13 cellular contexts compared by ENCODE assay signal in genomic region chr4:98399915-98400314, GRCh38.
A peak's percentile ranks its signal among the peaks of the same experiment; 100 is the strongest.
DNase-seq lines count a peak whose midpoint lies in the region; ATAC-seq, FAIRE-seq and TF ChIP-seq lines count a peak whose summit lies in the region.
"Had no signal": no experiment of that assay in that cellular context is flagged by ENCODE, and none has a peak within 500 bp of the region (broad histone marks: within the 10 kb centered on the region; RNA-seq: fewer than 3 reads in every experiment).

No MANE protein-coding gene starts in this region.

- H3K27ac Mint-ChIP-seq in activated naive CD8-positive, alpha-beta T cell treated with anti-CD3 and anti-CD28 coated beads, Interleukin-2, amount 50 U/mL, for 24 hours: no peak overlapping the region
- H3K27ac Mint-ChIP-seq in activated naive CD8-positive, alpha-beta T cell treated with anti-CD3 and anti-CD28 coated beads for 36 hours: no peak overlapping the region
- H3K27ac Mint-ChIP-seq in activated T-helper 17 cell treated with anti-CD3 and anti-CD28 coated beads, Interleukin-2, amount 50 U/mL, for 72 hours: no peak overlapping the region
- peak overlapping the region; percentile 67 for H3K27ac Mint-ChIP-seq in stimulated activated effector memory CD8-positive, alpha-beta T cell treated with anti-CD3 and anti-CD28 coated beads, Interleukin-12 subunit alpha, Interleukin-12 subunit beta, amount 100 ng/mL, for 72 hours
- H3K27ac Mint-ChIP-seq: HFFc6 had no signal

- DNase-seq in activated naive CD8-positive, alpha-beta T cell treated with anti-CD3 and anti-CD28 coated beads, Interleukin-2, amount 50 U/mL, for 24 hours: no peak
- DNase-seq in activated naive CD8-positive, alpha-beta T cell treated with anti-CD3 and anti-CD28 coated beads for 36 hours: no peak
- DNase-seq in epithelial cell of esophagus (ENCODE audit: low read depth) (peak; percentile 34), left lobe of liver (ENCODE audit: low spot score) (no peak), RCC 7860 (ENCODE audit: low spot score) (no peak)
- DNase-seq in stimulated activated effector memory CD8-positive, alpha-beta T cell treated with anti-CD3 and anti-CD28 coated beads, Interleukin-12 subunit alpha, Interleukin-12 subunit beta, amount 100 ng/mL, for 72 hours (ENCODE audit: low spot score in 2 of 2): no peak
- DNase-seq: Caco-2; CD8-positive, alpha-beta memory T cell; DMS53; HCEC 1CT; HFFc6 had no signal

- no peak overlapping the region for H3K4me3 ChIP-seq in epithelial cell of esophagus (ENCODE audit: low read length)
- H3K4me3 ChIP-seq: A549 had no signal

- peaks cover 13% of the 10 kb centered on the region for H3K36me3 Mint-ChIP-seq in activated naive CD8-positive, alpha-beta T cell treated with anti-CD3 and anti-CD28 coated beads, Interleukin-2, amount 50 U/mL, for 24 hours (ENCODE audit: low read depth)
- H3K36me3 Mint-ChIP-seq in activated naive CD8-positive, alpha-beta T cell treated with anti-CD3 and anti-CD28 coated beads for 36 hours: peaks cover 33% of the 10 kb centered on the region
- peaks cover 20% of the 10 kb centered on the region for H3K36me3 Mint-ChIP-seq in activated T-helper 17 cell treated with anti-CD3 and anti-CD28 coated beads, Interleukin-2, amount 50 U/mL, for 72 hours (ENCODE audit: low read depth)
- no peaks in the 10 kb centered on the region for H3K36me3 Mint-ChIP-seq in stimulated activated effector memory CD8-positive, alpha-beta T cell treated with anti-CD3 and anti-CD28 coated beads, Interleukin-12 subunit alpha, Interleukin-12 subunit beta, amount 100 ng/mL, for 72 hours

- FAIRE-seq in RCC 7860 (lab: Jason Lieb, UNC): no peak
- FAIRE-seq: A549 had no signal

- no peaks in the 10 kb centered on the region for H3K27me3 Mint-ChIP-seq in activated naive CD8-positive, alpha-beta T cell treated with anti-CD3 and anti-CD28 coated beads, Interleukin-2, amount 50 U/mL, for 24 hours
- no peaks in the 10 kb centered on the region for H3K27me3 Mint-ChIP-seq in activated naive CD8-positive, alpha-beta T cell treated with anti-CD3 and anti-CD28 coated beads for 36 hours
- no peaks in the 10 kb centered on the region for H3K27me3 Mint-ChIP-seq in activated T-helper 17 cell treated with anti-CD3 and anti-CD28 coated beads, Interleukin-2, amount 50 U/mL, for 72 hours
- H3K27me3 Mint-ChIP-seq: CD8-positive, alpha-beta memory T cell had no signal

- ATAC-seq in activated naive CD8-positive, alpha-beta T cell treated with anti-CD3 and anti-CD28 coated beads, Interleukin-2, amount 50 U/mL, for 24 hours: peak; percentile 33
- peak; percentile 80 for ATAC-seq in activated T-helper 17 cell treated with anti-CD3 and anti-CD28 coated beads, Interleukin-2, amount 50 U/mL, for 72 hours (replicated peaks)
- ATAC-seq in stimulated activated effector memory CD8-positive, alpha-beta T cell treated with anti-CD3 and anti-CD28 coated beads, Interleukin-12 subunit alpha, Interleukin-12 subunit beta, amount 100 ng/mL, for 72 hours: peak; percentile 55
- ATAC-seq in left lobe of liver: no peak
- ATAC-seq: A549 had no signal

- peaks cover 35% of the 10 kb centered on the region for H3K9me3 Mint-ChIP-seq in activated naive CD8-positive, alpha-beta T cell treated with anti-CD3 and anti-CD28 coated beads, Interleukin-2, amount 50 U/mL, for 24 hours
- peaks cover 15% of the 10 kb centered on the region for H3K9me3 Mint-ChIP-seq in activated naive CD8-positive, alpha-beta T cell treated with anti-CD3 and anti-CD28 coated beads for 36 hours
- H3K9me3 Mint-ChIP-seq in activated T-helper 17 cell treated with anti-CD3 and anti-CD28 coated beads, Interleukin-2, amount 50 U/mL, for 72 hours: peaks cover 10% of the 10 kb centered on the region
- H3K9me3 Mint-ChIP-seq in stimulated activated effector memory CD8-positive, alpha-beta T cell treated with anti-CD3 and anti-CD28 coated beads, Interleukin-12 subunit alpha, Interleukin-12 subunit beta, amount 100 ng/mL, for 72 hours: peaks cover 16% of the 10 kb centered on the region
- H3K9me3 Mint-ChIP-seq: HFFc6 had no signal

- peaks cover 6% of the 10 kb centered on the region for H3K4me1 Mint-ChIP-seq in activated naive CD8-positive, alpha-beta T cell treated with anti-CD3 and anti-CD28 coated beads, Interleukin-2, amount 50 U/mL, for 24 hours
- H3K4me1 Mint-ChIP-seq in activated naive CD8-positive, alpha-beta T cell treated with anti-CD3 and anti-CD28 coated beads for 36 hours: no peaks in the 10 kb centered on the region
- peaks cover 4% of the 10 kb centered on the region for H3K4me1 Mint-ChIP-seq in activated T-helper 17 cell treated with anti-CD3 and anti-CD28 coated beads, Interleukin-2, amount 50 U/mL, for 72 hours
- no peaks in the 10 kb centered on the region for H3K4me1 Mint-ChIP-seq in stimulated activated effector memory CD8-positive, alpha-beta T cell treated with anti-CD3 and anti-CD28 coated beads, Interleukin-12 subunit alpha, Interleukin-12 subunit beta, amount 100 ng/mL, for 72 hours

- no peak for TF ChIP-seq CTCF in epithelial cell of esophagus (IDR thresholded peaks at IDR 0.05; ENCODE audit: insufficient read depth, low read depth, low read length, missing control alignments)

- no peak overlapping the region for H3K4me3 Mint-ChIP-seq in activated naive CD8-positive, alpha-beta T cell treated with anti-CD3 and anti-CD28 coated beads, Interleukin-2, amount 50 U/mL, for 24 hours
- H3K4me3 Mint-ChIP-seq in activated naive CD8-positive, alpha-beta T cell treated with anti-CD3 and anti-CD28 coated beads for 36 hours: no peak overlapping the region
- H3K4me3 Mint-ChIP-seq in activated T-helper 17 cell treated with anti-CD3 and anti-CD28 coated beads, Interleukin-2, amount 50 U/mL, for 72 hours: no peak overlapping the region
- H3K4me3 Mint-ChIP-seq in stimulated activated effector memory CD8-positive, alpha-beta T cell treated with anti-CD3 and anti-CD28 coated beads, Interleukin-12 subunit alpha, Interleukin-12 subunit beta, amount 100 ng/mL, for 72 hours: no peak overlapping the region
- H3K4me3 Mint-ChIP-seq: CD8-positive, alpha-beta memory T cell; HFFc6 had no signal
